9 cellular contexts compared by ENCODE assay signal in genomic region chr4:55321707-55322264, GRCh38. TPM values are rescaled to one million over a fixed set of nuclear protein-coding genes. Genes with fewer than 3 reads are reported as not detected.
DNase-seq lines count a peak whose midpoint lies in the region; ATAC-seq, FAIRE-seq and TF ChIP-seq lines count a peak whose summit lies in the region.
"Had no signal": no experiment of that assay in that cellular context is flagged by ENCODE, and none has a peak within 500 bp of the region (broad histone marks: within the 10 kb centered on the region; RNA-seq: fewer than 3 reads in every experiment).

No MANE protein-coding gene starts in this region.

- intact Hi-C loops in CD8-positive, alpha-beta T cell (cut with DNase I, micrococcal nuclease) = loop anchor here in 1 of 2 experiments (2.0 kb wide), 1 partner anchor 999 kb away; no protein-coding TSS in a partner anchor
- intact Hi-C loops in mucosa of descending colon (cut with DNase I, micrococcal nuclease) = loop anchor here in 1 of 2 donors (10.0 kb wide), 1 partner anchor 347 kb away; no protein-coding TSS in a partner anchor

- no peaks in the 10 kb centered on the region for H3K27me3 ChIP-seq in CD8-positive, alpha-beta T cell (ENCODE audit: insufficient read depth, low read length)
- no peaks in the 10 kb centered on the region for H3K27me3 ChIP-seq in thoracic aorta (replicated peaks; ENCODE audit: insufficient read depth)

- peaks cover 15% of the 10 kb centered on the region for H3K4me1 Mint-ChIP-seq in CD8-positive, alpha-beta T cell (ENCODE audit: low read depth)

- POLR2A ChIA-PET in CD8-positive, alpha-beta T cell (lab: Charles Lee) = interaction anchor here (0.6 kb wide), 1 partner anchor 23 kb away, joined by 3 read pairs; no protein-coding TSS in a partner anchor

- peak; percentile 97 for FAIRE-seq in endometrium (lab: Jason Lieb, UNC)

- DNase-seq in CD8-positive, alpha-beta T cell = peak in 2 of 7 experiments; percentile 24 to 40
- DNase-seq in HCEC 1CT (peak; percentile 59), NCI-H345 treated with DMSO at 0.1 percent for 48 hours (lab: John Stamatoyannopoulos, UW; ENCODE audit: unreplicated experiment) (peak; percentile 37), mucosa of descending colon (peak in 1 of 3 donors; percentile 92), thoracic aorta (ENCODE audit: low spot score) (peak; percentile 51)
- DNase-seq in activated CD4-positive, alpha-beta T cell treated with anti-CD3 and anti-CD28 coated beads for 4 hours = peak; percentile 43 to 57

- no peak overlapping the region for H3K27ac ChIP-seq in CD8-positive, alpha-beta T cell (ENCODE audit: low read depth, low read length)
- H3K27ac ChIP-seq in thoracic aorta = no peak overlapping the region

- H3K27me3 Mint-ChIP-seq in CD8-positive, alpha-beta T cell (ENCODE audit: low read depth) = peaks cover 6% of the 10 kb centered on the region

- CTCF ChIA-PET in CD8-positive, alpha-beta T cell (lab: Charles Lee) = interaction anchor here (0.9 to 3.3 kb wide), 4 partner anchors 9 to 214 kb away, joined by 3 to 16 read pairs (median 4); no protein-coding TSS in a partner anchor

- H3K4me3 Mint-ChIP-seq in CD8-positive, alpha-beta T cell = no peak overlapping the region
- H3K4me3 Mint-ChIP-seq: IgD-negative memory B cell had no signal

- no peaks in the 10 kb centered on the region for H3K9me3 Mint-ChIP-seq in CD8-positive, alpha-beta T cell

- H3K27ac Mint-ChIP-seq in CD8-positive, alpha-beta T cell = no peak overlapping the region
- H3K27ac Mint-ChIP-seq: IgD-negative memory B cell had no signal

- peak; percentile 47 for TF ChIP-seq CTCF in CD8-positive, alpha-beta T cell (IDR thresholded peaks at IDR 0.05)
- TF ChIP-seq CTCF in mucosa of descending colon (IDR thresholded peaks at IDR 0.05) (no peak), thoracic aorta (IDR thresholded peaks at IDR 0.05) (peak; percentile 64)

- H3K36me3 Mint-ChIP-seq in CD8-positive, alpha-beta T cell = no peaks in the 10 kb centered on the region
- H3K36me3 Mint-ChIP-seq: IgD-negative memory B cell had no signal

- H3K9me3 ChIP-seq in CD8-positive, alpha-beta T cell (ENCODE audit: low read length) = no peaks in the 10 kb centered on the region
- no peaks in the 10 kb centered on the region for H3K9me3 ChIP-seq in mucosa of descending colon
- H3K9me3 ChIP-seq in thoracic aorta = no peaks in the 10 kb centered on the region

- no peaks in the 10 kb centered on the region for H3K36me3 ChIP-seq in CD8-positive, alpha-beta T cell (ENCODE audit: insufficient read depth, low read length)
- H3K36me3 ChIP-seq in mucosa of descending colon (ENCODE audit: low read depth) (no peaks in the 10 kb centered on the region), thoracic aorta (no peaks in the 10 kb centered on the region)

- no peak overlapping the region for H3K4me3 ChIP-seq in CD8-positive, alpha-beta T cell (ENCODE audit: low read depth, low read length)
- no peak overlapping the region for H3K4me3 ChIP-seq in mucosa of descending colon
- H3K4me3 ChIP-seq in thoracic aorta = no peak overlapping the region

- H3K4me1 ChIP-seq in CD8-positive, alpha-beta T cell (ENCODE audit: insufficient read depth, low read length) = peaks cover 9% of the 10 kb centered on the region
- H3K4me1 ChIP-seq in mucosa of descending colon (ENCODE audit: low read depth) (peaks cover 6% of the 10 kb centered on the region), thoracic aorta (ENCODE audit: control insufficient read depth in 1 of 2, low read depth in 2 of 2) (no peaks in the 10 kb centered on the region)

- ATAC-seq in CD8-positive, alpha-beta T cell = no peak
- ATAC-seq in mucosa of descending colon (peak; percentile 41), thoracic aorta (ENCODE audit: insufficient number of reproducible peaks, low FRiP score, low read depth) (no peak), HG03097 (IDR thresholded peaks at IDR 0.05; ENCODE audit: low FRiP score, unreplicated experiment) (no peak)

RNA-seq across cellular contexts. Expression of gene SRD5A3, which starts 24.3 kb away (rescaled TPM):
- 1 to 10 TPM; 1.1 TPM for total RNA-seq in CD8-positive, alpha-beta T cell
- 10 to 100 TPM in 2 of 3 donors, 1 to 10 TPM in 1; 5.9 to 14.7 (median 14.0) TPM for total RNA-seq in mucosa of descending colon
- 1 to 10 TPM; 5.4 to 6.4 TPM for total RNA-seq in thoracic aorta
